In the genomic region with DNA sequence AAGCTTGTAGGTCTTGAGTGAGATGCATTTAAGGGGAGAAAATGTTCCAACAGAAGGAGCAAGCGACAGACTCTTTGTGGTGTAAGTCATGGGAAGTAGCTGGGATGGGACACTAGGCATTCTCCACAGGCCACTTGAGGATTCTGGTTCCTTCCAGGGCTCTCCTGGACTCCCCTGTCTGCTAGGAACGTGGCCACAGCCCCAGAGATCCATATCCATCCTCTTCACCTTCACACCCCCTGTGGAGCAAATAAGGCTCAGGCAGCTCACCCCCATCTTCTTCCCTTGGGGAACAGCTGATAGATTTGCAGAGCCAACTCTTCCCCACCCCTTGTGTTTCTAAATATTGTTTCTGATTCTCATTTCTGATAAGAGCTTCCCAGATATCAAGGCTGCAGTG, we compare ENCODE assay signal across 33 cellular contexts.
DNase-seq lines count a peak whose midpoint lies in the region; ATAC-seq and TF ChIP-seq lines count a peak whose summit lies in the region.
"Had no signal": no experiment of that assay in that cellular context is flagged by ENCODE, and none has a peak within 500 bp of the region (broad histone marks: within the 10 kb centered on the region; RNA-seq: fewer than 3 reads in every experiment).

No MANE protein-coding gene starts in this region.

- no peaks in the 10 kb centered on the region for H3K4me1 ChIP-seq in esophagus muscularis mucosa
- H3K4me1 ChIP-seq: A549; BE2C; BLaER1; BLaER1 treated with 17β-estradiol and CSF1 and Interleukin-3, amounts not matched to agents 10 nM and 100 nM; Caco-2 had no signal

- TF ChIP-seq CTCF in endothelial cell (IDR thresholded peaks at IDR 0.05; ENCODE audit: unreplicated experiment) (no peak), esophagus muscularis mucosa (IDR thresholded peaks at IDR 0.05) (no peak)

- H3K9me3 Mint-ChIP-seq in activated CD4-positive, alpha-beta T cell treated with anti-CD3 and anti-CD28 coated beads, Interleukin-2, amount 10 ng/mL, durations not matched to agents 24 days and 14 days, result no peaks in the 10 kb centered on the region
- H3K9me3 Mint-ChIP-seq in endothelial cell (ENCODE audit: unreplicated experiment), result no peaks in the 10 kb centered on the region
- H3K9me3 Mint-ChIP-seq in activated T-cell treated with anti-CD3 and anti-CD28 coated beads, Interleukin-2, amount 50 U/mL, for 72 hours, result no peaks in the 10 kb centered on the region
- H3K9me3 Mint-ChIP-seq: CD4-positive, alpha-beta T cell; CD4-positive, CD25-positive, alpha-beta regulatory T cell; CD8-positive, alpha-beta memory T cell; CD8-positive, alpha-beta T cell had no signal

- H3K27me3 Mint-ChIP-seq in activated CD4-positive, alpha-beta T cell treated with anti-CD3 and anti-CD28 coated beads, Interleukin-2, amount 10 ng/mL, durations not matched to agents 24 days and 14 days, result no peaks in the 10 kb centered on the region
- peaks cover 5% of the 10 kb centered on the region for H3K27me3 Mint-ChIP-seq in endothelial cell (ENCODE audit: unreplicated experiment)
- H3K27me3 Mint-ChIP-seq in activated T-cell treated with anti-CD3 and anti-CD28 coated beads, Interleukin-2, amount 50 U/mL, for 72 hours (ENCODE audit: low read depth), result no peaks in the 10 kb centered on the region
- H3K27me3 Mint-ChIP-seq: B cell; CD4-positive, alpha-beta memory T cell; CD4-positive, alpha-beta T cell had no signal

- H3K27ac ChIP-seq in esophagus muscularis mucosa (replicated peaks in 1 of 4), result no peak overlapping the region
- H3K27ac ChIP-seq: 22Rv1; A549; BLaER1; BLaER1 treated with 17β-estradiol and CSF1 and Interleukin-3, amounts not matched to agents 10 nM and 100 nM; C4-2B had no signal

- no peak overlapping the region for H3K4me3 Mint-ChIP-seq in activated CD4-positive, alpha-beta T cell treated with anti-CD3 and anti-CD28 coated beads, Interleukin-2, amount 10 ng/mL, durations not matched to agents 24 days and 14 days
- peak overlapping the region; percentile 31 for H3K4me3 Mint-ChIP-seq in endothelial cell (ENCODE audit: unreplicated experiment)
- H3K4me3 Mint-ChIP-seq in activated T-cell treated with anti-CD3 and anti-CD28 coated beads, Interleukin-2, amount 50 U/mL, for 72 hours, result no peak overlapping the region
- H3K4me3 Mint-ChIP-seq: B cell; CD14-positive monocyte; CD4-positive, alpha-beta memory T cell; CD4-positive, alpha-beta T cell; CD4-positive, CD25-positive, alpha-beta regulatory T cell; CD8-positive, alpha-beta memory T cell; CD8-positive, alpha-beta T cell had no signal

- WGBS in esophagus muscularis mucosa, result 70% methylated on average over 2 of the region's 2 CpGs

- H3K27me3 ChIP-seq in esophagus muscularis mucosa, result no peaks in the 10 kb centered on the region
- H3K27me3 ChIP-seq: BE2C; BLaER1; BLaER1 treated with 17β-estradiol and CSF1 and Interleukin-3, amounts not matched to agents 10 nM and 100 nM had no signal

- no peaks in the 10 kb centered on the region for H3K36me3 Mint-ChIP-seq in activated CD4-positive, alpha-beta T cell treated with anti-CD3 and anti-CD28 coated beads, Interleukin-2, amount 10 ng/mL, durations not matched to agents 24 days and 14 days (ENCODE audit: low read depth)
- H3K36me3 Mint-ChIP-seq in endothelial cell (ENCODE audit: low read depth, unreplicated experiment), result no peaks in the 10 kb centered on the region
- no peaks in the 10 kb centered on the region for H3K36me3 Mint-ChIP-seq in activated T-cell treated with anti-CD3 and anti-CD28 coated beads, Interleukin-2, amount 50 U/mL, for 72 hours (ENCODE audit: insufficient read depth in 2 of 2)
- H3K36me3 Mint-ChIP-seq: CD14-positive monocyte; CD4-positive, alpha-beta memory T cell; CD4-positive, CD25-positive, alpha-beta regulatory T cell; CD8-positive, alpha-beta memory T cell; CD8-positive, alpha-beta T cell had no signal

- no peaks in the 10 kb centered on the region for H3K36me3 ChIP-seq in esophagus muscularis mucosa
- H3K36me3 ChIP-seq: BE2C; BLaER1; BLaER1 treated with 17β-estradiol and CSF1 and Interleukin-3, amounts not matched to agents 10 nM and 100 nM had no signal

- intact Hi-C loops in activated CD4-positive, alpha-beta T cell treated with anti-CD3 and anti-CD28 coated beads, Interleukin-2, amount 10 ng/mL, durations not matched to agents 24 days and 14 days (cut with micrococcal nuclease), result no loop called here
- intact Hi-C loops in esophagus muscularis mucosa (cut with DNase I), result no loop called here

- TF ChIP-seq EP300 in esophagus muscularis mucosa (IDR thresholded peaks at IDR 0.05), result no peak

- H3K9me3 ChIP-seq in esophagus muscularis mucosa, result no peaks in the 10 kb centered on the region
- H3K9me3 ChIP-seq: A549, BE2C, Caco-2 had no signal

- H3K4me1 Mint-ChIP-seq in activated CD4-positive, alpha-beta T cell treated with anti-CD3 and anti-CD28 coated beads, Interleukin-2, amount 10 ng/mL, durations not matched to agents 24 days and 14 days, result no peaks in the 10 kb centered on the region
- H3K4me1 Mint-ChIP-seq in endothelial cell (ENCODE audit: unreplicated experiment), result peaks cover 16% of the 10 kb centered on the region
- H3K4me1 Mint-ChIP-seq in activated T-cell treated with anti-CD3 and anti-CD28 coated beads, Interleukin-2, amount 50 U/mL, for 72 hours (ENCODE audit: low read depth), result no peaks in the 10 kb centered on the region
- H3K4me1 Mint-ChIP-seq: B cell; CD14-positive monocyte; CD4-positive, alpha-beta memory T cell; CD4-positive, CD25-positive, alpha-beta regulatory T cell; CD8-positive, alpha-beta memory T cell had no signal

- no peak for ATAC-seq in activated T-cell treated with anti-CD3 and anti-CD28 coated beads, Interleukin-2, amount 50 U/mL, for 72 hours (replicated peaks in 1 of 2)
- ATAC-seq: A549; CD8-positive, alpha-beta T cell had no signal

- H3K27ac Mint-ChIP-seq in activated CD4-positive, alpha-beta T cell treated with anti-CD3 and anti-CD28 coated beads, Interleukin-2, amount 10 ng/mL, durations not matched to agents 24 days and 14 days, result no peak overlapping the region
- H3K27ac Mint-ChIP-seq in endothelial cell (ENCODE audit: unreplicated experiment), result no peak overlapping the region
- no peak overlapping the region for H3K27ac Mint-ChIP-seq in activated T-cell treated with anti-CD3 and anti-CD28 coated beads, Interleukin-2, amount 50 U/mL, for 72 hours
- H3K27ac Mint-ChIP-seq: B cell; CD14-positive monocyte; CD4-positive, alpha-beta memory T cell; CD4-positive, alpha-beta T cell; CD4-positive, CD25-positive, alpha-beta regulatory T cell; CD8-positive, alpha-beta memory T cell; CD8-positive, alpha-beta T cell had no signal

- H3K4me3 ChIP-seq in esophagus muscularis mucosa, result no peak overlapping the region
- H3K4me3 ChIP-seq: A549; BLaER1; BLaER1 treated with 17β-estradiol and CSF1 and Interleukin-3, amounts not matched to agents 10 nM and 100 nM had no signal

- TF ChIP-seq POLR2A in esophagus muscularis mucosa (IDR thresholded peaks at IDR 0.05; ENCODE audit: low read depth), result no peak

- peak; percentile 34 for DNase-seq in activated CD4-positive, alpha-beta T cell treated with anti-CD3 and anti-CD28 coated beads, Interleukin-2, amount 10 ng/mL, durations not matched to agents 24 days and 14 days
- no peak for DNase-seq in activated CD4-positive, alpha-beta T cell treated with anti-CD3 and anti-CD28 coated beads for 1 hour
- DNase-seq in endothelial cell (ENCODE audit: low spot score) (no peak), esophagus muscularis mucosa (ENCODE audit: extremely low spot score) (peak; percentile 91), NCI-H524 (lab: John Stamatoyannopoulos, UW) (no peak)
- DNase-seq in activated T-cell treated with anti-CD3 and anti-CD28 coated beads, Interleukin-2, amount 50 U/mL, for 72 hours, result no peak
- DNase-seq: 8988T; ACHN; AML-193; BE2C; C1 segment of cervical spinal cord; Caco-2; Calu3; CD4-positive, alpha-beta memory T cell; CD4-positive, alpha-beta T cell; CD4-positive, CD25-positive, alpha-beta regulatory T cell; CD8-positive, alpha-beta memory T cell; CD8-positive, alpha-beta T cell; COR-L47; DMS 273 treated with DMSO at 0.1 percent for 48 hours; DMS153; DMS53; DMS79; DMS79 treated with DMSO at 0.1 percent for 48 hours; DND-41; EL had no signal

Comparison
In these comparisons a context has a peak if more than half of its experiments do, and no peak if none do; other contexts are left out.
1. DNase-seq: peak in activated CD4-positive, alpha-beta T cell treated with anti-CD3 and anti-CD28 coated beads, Interleukin-2, amount 10 ng/mL, durations not matched to agents 24 days and 14 days (single experiment) and esophagus muscularis mucosa (single experiment); none in activated CD4-positive, alpha-beta T cell treated with anti-CD3 and anti-CD28 coated beads for 1 hour (single experiment), endothelial cell (single experiment), activated T-cell treated with anti-CD3 and anti-CD28 coated beads, Interleukin-2, amount 50 U/mL, for 72 hours (0 of 2) and NCI-H524 (0 of 2).